ENCODE assay signal across 8 cellular contexts in genomic region chr6:147204843-147205311, GRCh38. TPM values are rescaled to one million over a fixed set of nuclear protein-coding genes. Genes with fewer than 3 reads are reported as not detected.
DNase-seq lines count a peak whose midpoint lies in the region; ATAC-seq and TF ChIP-seq lines count a peak whose summit lies in the region.

No MANE protein-coding gene starts in this region.

- H3K4me3 Mint-ChIP-seq in HFFc6 = peak overlapping the region; percentile 99
- peak overlapping the region; percentile 93 for H3K4me3 Mint-ChIP-seq in memory B cell

- intact Hi-C loops in vagina (cut with DNase I) = no loop called here

- DNase-seq in AG10803 (ENCODE audit: low read depth) = no peak
- DNase-seq in HFFc6 = no peak
- DNase-seq in brain microvascular endothelial cell = no peak
- no peak for DNase-seq in memory B cell (ENCODE audit: low spot score in 2 of 2)
- DNase-seq in vagina (ENCODE audit: extremely low spot score in 2 of 2) = no peak
- DNase-seq in Ammon's horn (ENCODE audit: low spot score) = no peak
- no peak for DNase-seq in COR-L47 (lab: John Stamatoyannopoulos, UW)
- no peak for DNase-seq in iPS-NIHi7 (ENCODE audit: extremely low spot score)

- peaks cover 3% of the 10 kb centered on the region; the same call in 1 of the 2 replicates for H3K27me3 Mint-ChIP-seq in HFFc6 (ENCODE audit: insufficient read depth)
- no peaks in the 10 kb centered on the region for H3K27me3 Mint-ChIP-seq in memory B cell

- ATAC-seq in memory B cell (ENCODE audit: low read depth) = no peak

- TF ChIP-seq CTCF in AG10803 (conservative IDR thresholded peaks at IDR 0.05; ENCODE audit: low read length) (no peak), HFFc6 (IDR thresholded peaks at IDR 0.05) (no peak), brain microvascular endothelial cell (IDR thresholded peaks at IDR 0.05; ENCODE audit: low read depth, low read length, missing control alignments) (no peak), vagina (IDR thresholded peaks at IDR 0.05) (no peak)

- in situ Hi-C loops in brain microvascular endothelial cell (cut with HindIII; ENCODE audit: low pct_ligation_motif_present, low sequenced_read_pairs) = no loop called here

- peak overlapping the region; percentile 93 for H3K27ac Mint-ChIP-seq in HFFc6
- H3K27ac Mint-ChIP-seq in memory B cell = peak overlapping the region; percentile 94

- no peaks in the 10 kb centered on the region for H3K27me3 ChIP-seq in brain microvascular endothelial cell (replicated peaks)
- no peaks in the 10 kb centered on the region for H3K27me3 ChIP-seq in vagina

- H3K36me3 ChIP-seq in brain microvascular endothelial cell (replicated peaks) (no peaks in the 10 kb centered on the region), vagina (no peaks in the 10 kb centered on the region)

- peak overlapping the region; percentile 58 for H3K27ac ChIP-seq in brain microvascular endothelial cell
- peak overlapping the region; percentile 96 for H3K27ac ChIP-seq in vagina

- H3K4me1 ChIP-seq in vagina = peaks cover 7% of the 10 kb centered on the region

- H3K36me3 Mint-ChIP-seq in HFFc6 (ENCODE audit: low read depth) = peaks cover 18% of the 10 kb centered on the region
- no peaks in the 10 kb centered on the region for H3K36me3 Mint-ChIP-seq in memory B cell

- H3K9me3 Mint-ChIP-seq in HFFc6 (no peaks in the 10 kb centered on the region), memory B cell (no peaks in the 10 kb centered on the region)

- peak overlapping the region; percentile 95 for H3K4me3 ChIP-seq in AG10803 (ENCODE audit: low read length)
- peak overlapping the region; percentile 75 for H3K4me3 ChIP-seq in brain microvascular endothelial cell (ENCODE audit: low read depth, low read length)
- peak overlapping the region; percentile 66 to 70 for H3K4me3 ChIP-seq in vagina

- H3K9me3 ChIP-seq in vagina = no peaks in the 10 kb centered on the region

- TF ChIP-seq POLR2A in vagina (IDR thresholded peaks at IDR 0.05) = no peak

- H3K4me1 Mint-ChIP-seq in HFFc6 (ENCODE audit: low read depth) (peaks cover 50% of the 10 kb centered on the region), memory B cell (peaks cover 18% of the 10 kb centered on the region)

RNA-seq across cellular contexts. Expression of gene STXBP5, which starts 0.7 kb away (rescaled TPM):
- 10 to 100 TPM; 29.5 to 36.2 (median 32.1) TPM for total RNA-seq in HFFc6 (2021; fragmentation: NEBNext Ultra II Directional; extraction: Animal tissue kit (Norgen Biotek cat#: 25700))
- total RNA-seq in vagina = 33.9 TPM
